Comparison of ENCODE assay signal across 1 cellular context in the genomic region with DNA sequence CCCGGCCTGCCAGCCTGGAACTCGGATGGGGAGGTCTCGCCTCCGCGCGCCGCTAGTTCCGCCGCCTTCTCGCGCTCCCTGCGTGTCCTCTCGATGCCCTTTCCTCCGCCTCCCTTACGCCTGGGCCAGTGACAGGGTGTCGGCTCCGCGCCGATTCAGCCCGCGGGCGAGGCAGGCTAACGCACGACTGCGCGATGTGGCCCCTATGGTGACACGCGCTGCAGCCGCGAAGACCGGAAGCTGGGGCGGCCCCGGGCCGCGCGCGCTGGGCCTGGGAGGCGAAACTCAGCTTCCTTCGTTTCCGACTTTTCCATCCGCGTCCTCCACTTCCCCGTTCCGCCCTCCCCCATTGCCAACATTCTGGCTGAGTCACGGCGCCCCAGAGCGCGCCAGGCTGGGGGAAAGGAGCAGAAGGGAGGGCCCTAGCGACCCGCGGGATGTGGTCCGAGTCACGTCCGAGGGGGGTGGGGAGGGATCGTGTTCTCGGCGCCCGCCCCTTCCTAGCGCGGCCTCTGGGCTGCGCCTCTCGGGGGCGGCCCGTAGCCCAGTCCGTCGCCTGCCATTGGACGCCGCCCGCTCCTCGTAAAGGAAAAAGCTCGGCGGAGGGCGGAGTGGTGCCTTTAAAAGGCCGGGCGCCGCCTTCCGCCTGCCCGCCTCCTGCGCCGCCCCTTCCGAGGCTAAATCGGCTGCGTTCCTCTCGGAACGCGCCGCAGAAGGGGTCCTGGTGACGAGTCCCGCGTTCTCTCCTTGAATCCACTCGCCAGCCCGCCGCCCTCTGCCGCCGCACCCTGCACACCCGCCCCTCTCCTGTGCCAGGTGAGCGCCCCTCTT.
TF ChIP-seq lines count a peak whose summit lies in the region.

Gene ALDOA (plus strand): TSS at position 649 of the 831 bp plus-strand sequence. CDS start 1,138 bp downstream, outside the sequence.

TF ChIP-seq in HepG2, 621 proteins besides CTCF, POLR2A, EP300 and RAD21 (continued from another document and continues in another):
- TF ChIP-seq, protein P1, sequence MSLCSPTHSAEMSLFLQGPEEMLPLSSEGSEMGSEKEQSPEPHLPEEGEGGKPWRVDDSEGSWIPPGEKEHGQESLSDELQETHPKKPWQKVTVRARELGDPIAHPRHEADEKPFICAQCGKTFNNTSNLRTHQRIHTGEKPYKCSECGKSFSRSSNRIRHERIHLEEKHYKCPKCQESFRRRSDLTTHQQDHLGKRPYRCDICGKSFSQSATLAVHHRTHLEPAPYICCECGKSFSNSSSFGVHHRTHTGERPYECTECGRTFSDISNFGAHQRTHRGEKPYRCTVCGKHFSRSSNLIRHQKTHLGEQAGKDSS (CRISPR knock-in tag; IDR thresholded peaks at IDR 0.05; ENCODE audit: borderline replicate concordance, low read depth) = peak; percentile 93; the same call in 1 of the 2 replicates
- TF ChIP-seq ZNF354B (CRISPR knock-in tag; IDR thresholded peaks at IDR 0.05) = no peak; the same call in none of the 2 replicates
- peak; percentile 98 for TF ChIP-seq ZNF552 (CRISPR knock-in tag; IDR thresholded peaks at IDR 0.05; ENCODE audit: borderline replicate concordance)
- TF ChIP-seq AGO2 (optimal IDR thresholded peaks at IDR 0.05; ENCODE audit: low read depth, low read length) = peak; percentile 97
- TF ChIP-seq, protein P2, sequence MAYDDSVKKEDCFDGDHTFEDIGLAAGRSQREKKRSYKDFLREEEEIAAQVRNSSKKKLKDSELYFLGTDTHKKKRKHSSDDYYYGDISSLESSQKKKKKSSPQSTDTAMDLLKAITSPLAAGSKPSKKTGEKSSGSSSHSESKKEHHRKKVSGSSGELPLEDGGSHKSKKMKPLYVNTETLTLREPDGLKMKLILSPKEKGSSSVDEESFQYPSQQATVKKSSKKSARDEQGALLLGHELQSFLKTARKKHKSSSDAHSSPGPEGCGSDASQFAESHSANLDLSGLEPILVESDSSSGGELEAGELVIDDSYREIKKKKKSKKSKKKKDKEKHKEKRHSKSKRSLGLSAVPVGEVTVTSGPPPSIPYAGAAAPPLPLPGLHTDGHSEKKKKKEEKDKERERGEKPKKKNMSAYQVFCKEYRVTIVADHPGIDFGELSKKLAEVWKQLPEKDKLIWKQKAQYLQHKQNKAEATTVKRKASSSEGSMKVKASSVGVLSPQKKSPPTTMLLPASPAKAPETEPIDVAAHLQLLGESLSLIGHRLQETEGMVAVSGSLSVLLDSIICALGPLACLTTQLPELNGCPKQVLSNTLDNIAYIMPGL (CRISPR knock-in tag; IDR thresholded peaks at IDR 0.05; ENCODE audit: borderline replicate concordance in 1 of 2, low read depth in 1 of 2) = peak; percentile 94 to 95
- peak; percentile 96; the same call in 1 of the 2 replicates for TF ChIP-seq ZNF670 (CRISPR knock-in tag; IDR thresholded peaks at IDR 0.05; ENCODE audit: borderline replicate concordance)
- peak; percentile 98 for TF ChIP-seq ZNF747 (CRISPR knock-in tag; IDR thresholded peaks at IDR 0.05; ENCODE audit: borderline replicate concordance)
- TF ChIP-seq RFX5 (IDR thresholded peaks at IDR 0.05; ENCODE audit: low read depth, low read length) = peak; percentile 57
- peak; percentile 58; the same call in 1 of the 2 replicates for TF ChIP-seq LRRFIP1 (CRISPR knock-in tag; conservative IDR thresholded peaks at IDR 0.05)
- TF ChIP-seq NFATC3 (CRISPR knock-in tag; IDR thresholded peaks at IDR 0.05) = no peak; the same call in 1 of the 2 replicates
- TF ChIP-seq MYC (CRISPR knock-in tag; IDR thresholded peaks at IDR 0.05; ENCODE audit: borderline replicate concordance) = peak; percentile 91
- TF ChIP-seq HHEX (CRISPR knock-in tag; IDR thresholded peaks at IDR 0.05) = 0 out of 2 replicates have a peak, but pooled peaks have one; percentile 23
- TF ChIP-seq HCFC1 (IDR thresholded peaks at IDR 0.05; ENCODE audit: low read depth, low read length) = 0 out of 2 replicates have a peak, but pooled peaks have one; percentile 39
- TF ChIP-seq TBL1XR1 (IDR thresholded peaks at IDR 0.05; ENCODE audit: borderline replicate concordance, low read length, partially characterized antibody) = peak; percentile 37
- no peak; the same call in 1 of the 2 replicates for TF ChIP-seq HBP1 (CRISPR knock-in tag; IDR thresholded peaks at IDR 0.05; ENCODE audit: low read depth)
- peak; percentile 90 for TF ChIP-seq ZNF781 (CRISPR knock-in tag; IDR thresholded peaks at IDR 0.05; ENCODE audit: borderline replicate concordance, not compliant biosample characterization)
- TF ChIP-seq FIP1L1 (IDR thresholded peaks at IDR 0.05; ENCODE audit: borderline replicate concordance, insufficient read depth, low read depth, low read length) = peak; percentile 79
- peak; percentile 77 for TF ChIP-seq CHD2 (IDR thresholded peaks at IDR 0.05; ENCODE audit: low read depth, low read length)
- peak; percentile 91; the same call in 1 of the 2 replicates for TF ChIP-seq POLR2AphosphoS2 (IDR thresholded peaks at IDR 0.05; ENCODE audit: low read depth, low read length)
- peak; percentile 94 for TF ChIP-seq GABPB1 (CRISPR knock-in tag; IDR thresholded peaks at IDR 0.05)
- no peak; the same call in 1 of the 2 replicates for TF ChIP-seq IRF1 (CRISPR knock-in tag; IDR thresholded peaks at IDR 0.05; ENCODE audit: low read depth)
- TF ChIP-seq STAT5B (CRISPR knock-in tag; IDR thresholded peaks at IDR 0.05) = peak; percentile 55; the same call in 1 of the 2 replicates
- peak; percentile 95 for TF ChIP-seq SNAI1 (CRISPR knock-in tag; IDR thresholded peaks at IDR 0.05; ENCODE audit: borderline replicate concordance)
- TF ChIP-seq KAT7 (CRISPR knock-in tag; IDR thresholded peaks at IDR 0.05; ENCODE audit: borderline replicate concordance) = peak; percentile 98
- TF ChIP-seq, protein P3, sequence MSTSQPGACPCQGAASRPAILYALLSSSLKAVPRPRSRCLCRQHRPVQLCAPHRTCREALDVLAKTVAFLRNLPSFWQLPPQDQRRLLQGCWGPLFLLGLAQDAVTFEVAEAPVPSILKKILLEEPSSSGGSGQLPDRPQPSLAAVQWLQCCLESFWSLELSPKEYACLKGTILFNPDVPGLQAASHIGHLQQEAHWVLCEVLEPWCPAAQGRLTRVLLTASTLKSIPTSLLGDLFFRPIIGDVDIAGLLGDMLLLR (CRISPR knock-in tag; IDR thresholded peaks at IDR 0.05) = peak; percentile 82
- TF ChIP-seq, protein P4, sequence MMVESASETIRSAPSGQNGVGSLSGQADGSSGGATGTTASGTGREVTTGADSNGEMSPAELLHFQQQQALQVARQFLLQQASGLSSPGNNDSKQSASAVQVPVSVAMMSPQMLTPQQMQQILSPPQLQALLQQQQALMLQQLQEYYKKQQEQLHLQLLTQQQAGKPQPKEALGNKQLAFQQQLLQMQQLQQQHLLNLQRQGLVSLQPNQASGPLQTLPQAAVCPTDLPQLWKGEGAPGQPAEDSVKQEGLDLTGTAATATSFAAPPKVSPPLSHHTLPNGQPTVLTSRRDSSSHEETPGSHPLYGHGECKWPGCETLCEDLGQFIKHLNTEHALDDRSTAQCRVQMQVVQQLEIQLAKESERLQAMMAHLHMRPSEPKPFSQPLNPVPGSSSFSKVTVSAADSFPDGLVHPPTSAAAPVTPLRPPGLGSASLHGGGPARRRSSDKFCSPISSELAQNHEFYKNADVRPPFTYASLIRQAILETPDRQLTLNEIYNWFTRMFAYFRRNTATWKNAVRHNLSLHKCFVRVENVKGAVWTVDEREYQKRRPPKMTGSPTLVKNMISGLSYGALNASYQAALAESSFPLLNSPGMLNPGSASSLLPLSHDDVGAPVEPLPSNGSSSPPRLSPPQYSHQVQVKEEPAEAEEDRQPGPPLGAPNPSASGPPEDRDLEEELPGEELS (CRISPR knock-in tag; IDR thresholded peaks at IDR 0.05) = peak; percentile 77
- TF ChIP-seq, protein P5, sequence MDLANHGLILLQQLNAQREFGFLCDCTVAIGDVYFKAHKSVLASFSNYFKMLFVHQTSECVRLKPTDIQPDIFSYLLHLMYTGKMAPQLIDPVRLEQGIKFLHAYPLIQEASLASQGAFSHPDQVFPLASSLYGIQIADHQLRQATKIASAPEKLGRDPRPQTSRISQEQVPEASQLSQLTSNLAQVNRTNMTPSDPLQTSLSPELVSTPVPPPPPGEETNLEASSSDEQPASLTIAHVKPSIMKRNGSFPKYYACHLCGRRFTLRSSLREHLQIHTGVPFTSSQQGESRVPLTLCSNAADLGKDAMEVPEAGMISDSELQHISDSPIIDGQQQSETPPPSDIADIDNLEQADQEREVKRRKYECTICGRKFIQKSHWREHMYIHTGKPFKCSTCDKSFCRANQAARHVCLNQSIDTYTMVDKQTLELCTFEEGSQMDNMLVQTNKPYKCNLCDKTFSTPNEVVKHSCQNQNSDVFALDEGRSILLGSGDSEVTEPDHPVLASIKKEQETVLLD (CRISPR knock-in tag; IDR thresholded peaks at IDR 0.05; ENCODE audit: low read depth) = peak; percentile 71; the same call in 1 of the 2 replicates
- TF ChIP-seq, protein P6, sequence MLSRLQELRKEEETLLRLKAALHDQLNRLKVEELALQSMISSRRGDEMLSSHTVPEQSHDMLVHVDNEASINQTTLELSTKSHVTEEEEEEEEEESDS (CRISPR knock-in tag; IDR thresholded peaks at IDR 0.05; ENCODE audit: borderline replicate concordance) = peak; percentile 82; the same call in 1 of the 2 replicates
- TF ChIP-seq CEBPG (CRISPR knock-in tag; IDR thresholded peaks at IDR 0.05) = peak; percentile 27; the same call in 1 of the 2 replicates
- TF ChIP-seq, protein P7, sequence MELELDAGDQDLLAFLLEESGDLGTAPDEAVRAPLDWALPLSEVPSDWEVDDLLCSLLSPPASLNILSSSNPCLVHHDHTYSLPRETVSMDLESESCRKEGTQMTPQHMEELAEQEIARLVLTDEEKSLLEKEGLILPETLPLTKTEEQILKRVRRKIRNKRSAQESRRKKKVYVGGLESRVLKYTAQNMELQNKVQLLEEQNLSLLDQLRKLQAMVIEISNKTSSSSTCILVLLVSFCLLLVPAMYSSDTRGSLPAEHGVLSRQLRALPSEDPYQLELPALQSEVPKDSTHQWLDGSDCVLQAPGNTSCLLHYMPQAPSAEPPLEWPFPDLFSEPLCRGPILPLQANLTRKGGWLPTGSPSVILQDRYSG (CRISPR knock-in tag; IDR thresholded peaks at IDR 0.05) = peak; percentile 45; the same call in 1 of the 2 replicates
